In the genomic region with DNA sequence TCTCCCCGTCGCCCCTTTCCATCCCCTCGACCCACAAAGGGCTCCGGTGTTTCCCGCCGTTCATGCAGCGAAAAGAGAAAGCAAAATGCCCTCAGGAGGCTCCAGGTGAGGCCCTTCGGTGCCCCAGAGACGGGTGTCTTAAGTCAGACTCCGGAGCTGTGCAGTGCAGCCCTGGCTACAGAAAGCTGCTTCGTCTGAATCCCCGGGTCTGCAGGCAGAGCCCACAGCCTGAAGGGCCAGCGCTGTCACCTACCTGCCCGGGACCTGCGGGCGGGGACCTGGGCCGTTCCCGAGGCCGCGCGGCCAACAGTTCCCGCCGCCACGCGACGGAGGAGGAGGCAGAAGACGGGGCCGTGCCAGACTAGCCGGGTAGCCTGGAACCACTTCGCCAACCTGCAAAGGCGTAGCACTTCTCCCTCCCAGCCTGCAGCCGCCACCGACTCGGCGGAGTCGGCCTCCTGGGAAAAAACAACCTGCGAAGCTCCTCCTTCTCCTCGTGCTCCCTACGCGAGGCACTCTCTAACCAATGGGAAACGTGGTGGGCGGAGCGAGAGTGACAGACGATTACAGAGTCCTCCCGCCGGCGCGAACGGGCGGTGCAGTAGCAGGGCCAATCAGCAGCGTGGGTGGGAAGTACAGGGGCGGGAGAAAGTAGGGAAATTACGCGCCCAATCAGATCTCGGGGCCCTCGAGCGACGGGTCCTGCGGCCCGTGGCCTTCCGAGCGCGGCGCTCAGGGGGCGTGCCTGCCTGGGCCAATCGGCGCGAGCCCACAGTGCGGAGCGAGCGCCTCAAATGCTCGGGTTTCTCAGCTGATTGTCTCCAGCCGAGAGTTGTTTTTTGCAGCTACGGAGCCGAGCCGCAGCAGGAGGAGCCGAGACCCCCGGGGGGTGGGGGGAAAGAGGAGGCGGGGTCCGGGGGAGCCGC, we compare ENCODE assay signal across 8 cellular contexts. TPM values are rescaled to one million over a fixed set of nuclear protein-coding genes. Genes with fewer than 3 reads are reported as not detected.
DNase-seq lines count a peak whose midpoint lies in the region; ATAC-seq, FAIRE-seq and TF ChIP-seq lines count a peak whose summit lies in the region.

A gene with protein sequence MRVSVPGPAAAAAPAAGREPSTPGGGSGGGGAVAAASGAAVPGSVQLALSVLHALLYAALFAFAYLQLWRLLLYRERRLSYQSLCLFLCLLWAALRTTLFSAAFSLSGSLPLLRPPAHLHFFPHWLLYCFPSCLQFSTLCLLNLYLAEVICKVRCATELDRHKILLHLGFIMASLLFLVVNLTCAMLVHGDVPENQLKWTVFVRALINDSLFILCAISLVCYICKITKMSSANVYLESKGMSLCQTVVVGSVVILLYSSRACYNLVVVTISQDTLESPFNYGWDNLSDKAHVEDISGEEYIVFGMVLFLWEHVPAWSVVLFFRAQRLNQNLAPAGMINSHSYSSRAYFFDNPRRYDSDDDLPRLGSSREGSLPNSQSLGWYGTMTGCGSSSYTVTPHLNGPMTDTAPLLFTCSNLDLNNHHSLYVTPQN (plus strand): TSS at position 774 of the 926 bp plus-strand sequence. CDS start 312 bp downstream, outside the sequence.
A gene with protein sequence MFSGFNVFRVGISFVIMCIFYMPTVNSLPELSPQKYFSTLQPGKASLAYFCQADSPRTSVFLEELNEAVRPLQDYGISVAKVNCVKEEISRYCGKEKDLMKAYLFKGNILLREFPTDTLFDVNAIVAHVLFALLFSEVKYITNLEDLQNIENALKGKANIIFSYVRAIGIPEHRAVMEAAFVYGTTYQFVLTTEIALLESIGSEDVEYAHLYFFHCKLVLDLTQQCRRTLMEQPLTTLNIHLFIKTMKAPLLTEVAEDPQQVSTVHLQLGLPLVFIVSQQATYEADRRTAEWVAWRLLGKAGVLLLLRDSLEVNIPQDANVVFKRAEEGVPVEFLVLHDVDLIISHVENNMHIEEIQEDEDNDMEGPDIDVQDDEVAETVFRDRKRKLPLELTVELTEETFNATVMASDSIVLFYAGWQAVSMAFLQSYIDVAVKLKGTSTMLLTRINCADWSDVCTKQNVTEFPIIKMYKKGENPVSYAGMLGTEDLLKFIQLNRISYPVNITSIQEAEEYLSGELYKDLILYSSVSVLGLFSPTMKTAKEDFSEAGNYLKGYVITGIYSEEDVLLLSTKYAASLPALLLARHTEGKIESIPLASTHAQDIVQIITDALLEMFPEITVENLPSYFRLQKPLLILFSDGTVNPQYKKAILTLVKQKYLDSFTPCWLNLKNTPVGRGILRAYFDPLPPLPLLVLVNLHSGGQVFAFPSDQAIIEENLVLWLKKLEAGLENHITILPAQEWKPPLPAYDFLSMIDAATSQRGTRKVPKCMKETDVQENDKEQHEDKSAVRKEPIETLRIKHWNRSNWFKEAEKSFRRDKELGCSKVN (minus strand): TSS at position 443 of the 926 bp plus-strand sequence. CDS start 8,948 bp downstream, outside the sequence.

- peak within 1 kb of the TSS; percentile 87 for H3K27ac Mint-ChIP-seq in WTC11

- H3K9me3 ChIP-seq in small intestine (ENCODE audit: control insufficient read depth, low read depth), result no peaks in the 10 kb centered on the region

- in situ Hi-C loops in GM18951 (cut with MboI; ENCODE audit: low sequenced_read_pairs, unreplicated experiment), result no loop called here

- TF ChIP-seq POLR2A in GM18951 (IDR thresholded peaks at IDR 0.05; ENCODE audit: extremely low read depth, insufficient read depth, insufficient read length), result peak; percentile 90

- H3K27ac ChIP-seq in caudate nucleus (ENCODE audit: low read depth, low read length) (peak within 1 kb of the TSS; percentile 87), small intestine (ENCODE audit: low read depth in 1 of 2, low read length in 1 of 2) (peak within 1 kb of the TSS; percentile 79 to 94)

- CTCF ChIA-PET in WTC11 (lab: Charles Lee), result interaction anchor here (0.6 to 1.5 kb wide), 5 partner anchors 10 to 1408 kb away, joined by 3 to 5 read pairs (median 3); no protein-coding TSS in a partner anchor

- ATAC-seq in HG03175 (IDR thresholded peaks at IDR 0.05; ENCODE audit: unreplicated experiment) (peak; percentile 92), WTC11 (peak; percentile 91)

- H3K4me3 Mint-ChIP-seq in WTC11, result peak within 1 kb of the TSS; percentile 92

- POLR2A ChIA-PET in WTC11 (lab: Charles Lee), result interaction anchor here (0.6 to 2.8 kb wide), 17 partner anchors 9 to 1937 kb away, joined by 3 to 12 read pairs (median 4); a partner anchor contains a TSS

- WGBS in small intestine, 3 donors, result 0 to 1% (median 0%) methylated on average over 65 to 81 of the region's 81 CpGs

- no peaks in the 10 kb centered on the region for H3K36me3 Mint-ChIP-seq in WTC11

- H3K27me3 ChIP-seq in small intestine (ENCODE audit: control insufficient read depth in 2 of 2, insufficient read depth in 2 of 2, low read length in 2 of 2), result no peaks in the 10 kb centered on the region

- H3K36me3 ChIP-seq in small intestine (ENCODE audit: control insufficient read depth in 2 of 2, insufficient read depth in 2 of 2, low read length in 2 of 2), result no peaks in the 10 kb centered on the region

- DNase-seq in AG08396 (ENCODE audit: low spot score) (peak; percentile 99), NCI-H2227 treated with DMSO at 0.1 percent for 48 hours (lab: John Stamatoyannopoulos, UW) (peak; percentile 98), WTC11 (ENCODE audit: low spot score) (peak; percentile 100), caudate nucleus (lab: John Stamatoyannopoulos, UW) (peak; percentile 75 to 100 (median 100)), iPS-NIHi7 (ENCODE audit: extremely low spot score) (peak; percentile 98), small intestine (peak; percentile 100)

- H3K27me3 Mint-ChIP-seq in WTC11 (ENCODE audit: low read depth), result peaks cover 12% of the 10 kb centered on the region

- peak; percentile 41 for FAIRE-seq in small intestine (lab: Jason Lieb, UNC)

- peak within 1 kb of the TSS; percentile 75 to 80 for H3K4me3 ChIP-seq in small intestine (ENCODE audit: low read depth in 1 of 2, low read length in 2 of 2)

- H3K4me1 Mint-ChIP-seq in WTC11, result peaks cover 18% of the 10 kb centered on the region

- TF ChIP-seq CTCF in WTC11 (IDR thresholded peaks at IDR 0.05), result no peak

- no peaks in the 10 kb centered on the region for H3K9me3 Mint-ChIP-seq in WTC11

- H3K4me1 ChIP-seq in small intestine (ENCODE audit: control insufficient read depth in 2 of 2, insufficient read depth in 1 of 2, low read depth in 1 of 2, low read length in 1 of 2), result no peaks in the 10 kb centered on the region

TF ChIP-seq in WTC11, 78 proteins besides CTCF, POLR2A, EP300 and RAD21 (continues in another document):
- TF ChIP-seq TEAD4 (CRISPR knock-in tag; IDR thresholded peaks at IDR 0.05), result no peak
- no peak for TF ChIP-seq NR3C1 (CRISPR knock-in tag; conservative IDR thresholded peaks at IDR 0.05; ENCODE audit: low read depth)
- no peak for TF ChIP-seq PRRX2 (CRISPR knock-in tag; IDR thresholded peaks at IDR 0.05)
- TF ChIP-seq, protein P1, sequence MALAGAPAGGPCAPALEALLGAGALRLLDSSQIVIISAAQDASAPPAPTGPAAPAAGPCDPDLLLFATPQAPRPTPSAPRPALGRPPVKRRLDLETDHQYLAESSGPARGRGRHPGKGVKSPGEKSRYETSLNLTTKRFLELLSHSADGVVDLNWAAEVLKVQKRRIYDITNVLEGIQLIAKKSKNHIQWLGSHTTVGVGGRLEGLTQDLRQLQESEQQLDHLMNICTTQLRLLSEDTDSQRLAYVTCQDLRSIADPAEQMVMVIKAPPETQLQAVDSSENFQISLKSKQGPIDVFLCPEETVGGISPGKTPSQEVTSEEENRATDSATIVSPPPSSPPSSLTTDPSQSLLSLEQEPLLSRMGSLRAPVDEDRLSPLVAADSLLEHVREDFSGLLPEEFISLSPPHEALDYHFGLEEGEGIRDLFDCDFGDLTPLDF (CRISPR knock-in tag; IDR thresholded peaks at IDR 0.05), result no peak
- TF ChIP-seq, protein P2, sequence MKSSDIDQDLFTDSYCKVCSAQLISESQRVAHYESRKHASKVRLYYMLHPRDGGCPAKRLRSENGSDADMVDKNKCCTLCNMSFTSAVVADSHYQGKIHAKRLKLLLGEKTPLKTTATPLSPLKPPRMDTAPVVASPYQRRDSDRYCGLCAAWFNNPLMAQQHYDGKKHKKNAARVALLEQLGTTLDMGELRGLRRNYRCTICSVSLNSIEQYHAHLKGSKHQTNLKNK (CRISPR knock-in tag; IDR thresholded peaks at IDR 0.05), result no peak
- TF ChIP-seq ZBTB21 (CRISPR knock-in tag; IDR thresholded peaks at IDR 0.05; ENCODE audit: borderline replicate concordance), result 0 out of 2 replicates have a peak, but pooled peaks have one; percentile 40
- no peak for TF ChIP-seq SMAD4 (CRISPR knock-in tag; IDR thresholded peaks at IDR 0.05)
- no peak for TF ChIP-seq NFE2L1 (CRISPR knock-in tag; IDR thresholded peaks at IDR 0.05)
- no peak for TF ChIP-seq FOXJ3 (CRISPR knock-in tag; IDR thresholded peaks at IDR 0.05; ENCODE audit: borderline replicate concordance)
- 0 out of 2 replicates have a peak, but pooled peaks have one; percentile 59 for TF ChIP-seq ESRRA (CRISPR knock-in tag; IDR thresholded peaks at IDR 0.05; ENCODE audit: borderline replicate concordance)
- TF ChIP-seq, protein P3, sequence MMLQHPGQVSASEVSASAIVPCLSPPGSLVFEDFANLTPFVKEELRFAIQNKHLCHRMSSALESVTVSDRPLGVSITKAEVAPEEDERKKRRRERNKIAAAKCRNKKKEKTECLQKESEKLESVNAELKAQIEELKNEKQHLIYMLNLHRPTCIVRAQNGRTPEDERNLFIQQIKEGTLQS (CRISPR knock-in tag; conservative IDR thresholded peaks at IDR 0.05), result no peak
- TF ChIP-seq, protein P4, sequence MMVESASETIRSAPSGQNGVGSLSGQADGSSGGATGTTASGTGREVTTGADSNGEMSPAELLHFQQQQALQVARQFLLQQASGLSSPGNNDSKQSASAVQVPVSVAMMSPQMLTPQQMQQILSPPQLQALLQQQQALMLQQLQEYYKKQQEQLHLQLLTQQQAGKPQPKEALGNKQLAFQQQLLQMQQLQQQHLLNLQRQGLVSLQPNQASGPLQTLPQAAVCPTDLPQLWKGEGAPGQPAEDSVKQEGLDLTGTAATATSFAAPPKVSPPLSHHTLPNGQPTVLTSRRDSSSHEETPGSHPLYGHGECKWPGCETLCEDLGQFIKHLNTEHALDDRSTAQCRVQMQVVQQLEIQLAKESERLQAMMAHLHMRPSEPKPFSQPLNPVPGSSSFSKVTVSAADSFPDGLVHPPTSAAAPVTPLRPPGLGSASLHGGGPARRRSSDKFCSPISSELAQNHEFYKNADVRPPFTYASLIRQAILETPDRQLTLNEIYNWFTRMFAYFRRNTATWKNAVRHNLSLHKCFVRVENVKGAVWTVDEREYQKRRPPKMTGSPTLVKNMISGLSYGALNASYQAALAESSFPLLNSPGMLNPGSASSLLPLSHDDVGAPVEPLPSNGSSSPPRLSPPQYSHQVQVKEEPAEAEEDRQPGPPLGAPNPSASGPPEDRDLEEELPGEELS (CRISPR knock-in tag; IDR thresholded peaks at IDR 0.05), result no peak
- no peak; the same call in 1 of the 2 replicates for TF ChIP-seq KAT7 (CRISPR knock-in tag; IDR thresholded peaks at IDR 0.05; ENCODE audit: borderline replicate concordance)

RNA-seq across cellular contexts. Expression of the first gene that starts in this region (rescaled TPM):
- total RNA-seq in WTC11 (2021), result 2.7 to 4.1 TPM (median 4.0 TPM) in 3 replicates
- polyA plus RNA-seq in small intestine, result under 1 TPM in 1 of 3 donors, not detected in 2; 0.72 TPM

RNA-seq across cellular contexts. Expression of the second gene that starts in this region (rescaled TPM):
- 10.9 to 11.4 TPM (median 11.3 TPM) in 3 replicates for total RNA-seq in WTC11 (2021)
- polyA plus RNA-seq in small intestine, result 1 to 10 TPM in 1 of 3 donors, under 1 TPM in 2; 0.81 to 3.2 (median 0.89) TPM

Comparison
In these comparisons a context has a peak if more than half of its experiments do, and no peak if none do; other contexts are left out.
1. Peak in every context shown above with its lines: DNase-seq, ATAC-seq, H3K4me3 ChIP-seq and H3K27ac ChIP-seq.